In genomic region chr2:194562329-194562728, GRCh38 we compare ENCODE assay signal across 34 cellular contexts.
"Had no signal": no experiment of that assay in that cellular context is flagged by ENCODE, and none has a peak within 500 bp of the region (broad histone marks: within the 10 kb centered on the region; RNA-seq: fewer than 3 reads in every experiment).

No MANE protein-coding gene starts in this region.

- H3K4me3 ChIP-seq: MG63 had no signal

- DNase-seq: Karpas-422, Kasumi-1, MG63, MM.1S, MV-4-11, NCI-H1048, NCI-H1092, NCI-H1092 treated with DMSO at 0.1 percent for 48 hours, NCI-H1105, NCI-H1105 treated with DMSO at 0.1 percent for 48 hours, NCI-H1417, NCI-H1417 treated with DMSO at 0.1 percent for 48 hours, NCI-H1436, NCI-H1436 treated with DMSO at 0.1 percent for 48 hours, NCI-H146, NCI-H1694, NCI-H1694 treated with DMSO at 0.1 percent for 48 hours, NCI-H187, NCI-H187 treated with DMSO at 0.1 percent for 48 hours, NCI-H1930, NCI-H2029, NCI-H2029 treated with DMSO at 0.1 percent for 48 hours, NCI-H2081, NCI-H2081 treated with DMSO at 0.1 percent for 48 hours, NCI-H2107, NCI-H2171, NCI-H2171 treated with DMSO at 0.1 percent for 48 hours, NCI-H2227 treated with DMSO at 0.1 percent for 48 hours, NCI-H226, NCI-H345, NCI-H446, NCI-H446 treated with DMSO at 0.1 percent for 48 hours, NCI-H510A, NCI-H510A treated with DMSO at 0.1 percent for 48 hours had no signal

- H3K36me3 ChIP-seq: MG63 had no signal

- H3K9me3 ChIP-seq: MG63 had no signal

- H3K27me3 ChIP-seq: MG63 had no signal
